In genomic region chr15:49293941-49294340, GRCh38 we compare ENCODE assay signal across 11 cellular contexts.
"Had no signal": no experiment of that assay in that cellular context is flagged by ENCODE, and none has a peak within 500 bp of the region (broad histone marks: within the 10 kb centered on the region; RNA-seq: fewer than 3 reads in every experiment).

No MANE protein-coding gene starts in this region.

- DNase-seq: GM23248, GOT3, H7, H9, HCEC 1CT, HFFc6 had no signal

- H3K9me3 Mint-ChIP-seq: GM23338, HFFc6 had no signal

- FAIRE-seq: H1, H54 had no signal

- H3K27ac Mint-ChIP-seq: GM23338, HFFc6 had no signal

- H3K4me3 ChIP-seq: GM23248, GM23338, HAP-1 had no signal

- H3K4me2 ChIP-seq: GM23338 had no signal

- H3K4me3 Mint-ChIP-seq: GM23338, H9, HFFc6 had no signal

- H3K4me1 ChIP-seq: HAP-1 had no signal

- H3K27ac ChIP-seq: GM23248 had no signal

- ATAC-seq: GM23338, HCT116 had no signal

- H3K9me3 ChIP-seq: HAP-1 had no signal
